Comparison of ENCODE assay signal across 25 cellular contexts in genomic region chrX:149272690-149273463, GRCh38.
"Had no signal": no experiment of that assay in that cellular context is flagged by ENCODE, and none has a peak within 500 bp of the region (broad histone marks: within the 10 kb centered on the region; RNA-seq: fewer than 3 reads in every experiment).

No MANE protein-coding gene starts in this region.

- FAIRE-seq: HTR-8/SVneo, K562 had no signal

- H3K4me2 ChIP-seq: PC-9 had no signal

- H3K9me3 ChIP-seq: Peyer's patch, SJCRH30 had no signal

- ATAC-seq: K562, Right ventricle myocardium inferior, SK-N-SH treated with all-trans-retinoic acid at 6 μM for 48 hours had no signal

- H3K4me3 ChIP-seq: K562, PC-9, Peyer's patch, SJCRH30 had no signal

- H3K4me1 ChIP-seq: Peyer's patch, SJCRH30 had no signal

- DNase-seq: Kasumi-1, MV-4-11, NCI-H1048, NCI-H1105, NCI-H1417, NCI-H146, NCI-H1694 treated with DMSO at 0.1 percent for 48 hours, NCI-H1930, NCI-H2081, NCI-H2107, NCI-H2227 treated with DMSO at 0.1 percent for 48 hours, NCI-H524, NCI-H526 treated with DMSO at 0.1 percent for 48 hours, NCI-H774, OCI-M1, PC-9, Peyer's patch, SHP77 treated with DMSO at 0.1 percent for 48 hours, SJCRH30 had no signal

- H3K27ac ChIP-seq: HL-60, KMS-11, PC-9, Peyer's patch, SJCRH30 had no signal
